ENCODE assay signal across 25 cellular contexts in genomic region chr4:150863456-150863855, GRCh38.
"Had no signal": no experiment of that assay in that cellular context is flagged by ENCODE, and none has a peak within 500 bp of the region (broad histone marks: within the 10 kb centered on the region; RNA-seq: fewer than 3 reads in every experiment).

No MANE protein-coding gene starts in this region.

- ATAC-seq: activated T-helper 17 cell treated with anti-CD3 and anti-CD28 coated beads, Interleukin-2, amount 50 U/mL, for 72 hours; T-helper 17 cell had no signal

- FAIRE-seq: RCC 7860, TTC549 had no signal

- H3K27ac ChIP-seq: coronary artery, VCaP had no signal

- H3K4me3 ChIP-seq: coronary artery had no signal

- DNase-seq: activated CD4-positive, alpha-beta memory T cell treated with anti-CD3 and anti-CD28 coated beads for 36 hours; activated CD4-positive, alpha-beta T cell treated with anti-CD3 and anti-CD28 coated beads, Interleukin-2, amount 10 ng/mL, durations not matched to agents 7 days and 5 days; activated CD4-positive, CD25-positive, alpha-beta regulatory T cell; activated CD8-positive, alpha-beta memory T cell treated with anti-CD3 and anti-CD28 coated beads for 24 hours; activated gamma-delta T cell treated with Interleukin-2 at 50 U/mL for 16 hours; activated naive CD4-positive, alpha-beta T cell treated with anti-CD3 and anti-CD28 coated beads, Interleukin-2, amount 10 ng/mL, durations not matched to agents 7 days and 5 days; activated naive CD8-positive, alpha-beta T cell treated with anti-CD3 and anti-CD28 coated beads for 36 hours; activated T-cell treated with anti-CD3 and anti-CD28 coated beads for 4 hours; activated T-cell treated with anti-CD3 and anti-CD28 coated beads, Interleukin-2, amount 50 U/mL, for 48 hours; anterior cingulate cortex; central memory CD4-positive, alpha-beta T cell; Kasumi-1; KBM-7; NCI-H1048; NCI-H1694 treated with DMSO at 0.1 percent for 48 hours; NCI-H2029 treated with DMSO at 0.1 percent for 48 hours; NCI-H510A treated with DMSO at 0.1 percent for 48 hours; SHP77; T-helper 17 cell; T-helper 9 cell had no signal
